Comparison of ENCODE assay signal across 8 cellular contexts in genomic region chr17:80455784-80456183, GRCh38. TPM values are rescaled to one million over a fixed set of nuclear protein-coding genes. Genes with fewer than 3 reads are reported as not detected.
DNase-seq lines count a peak whose midpoint lies in the region; TF ChIP-seq lines count a peak whose summit lies in the region.

No MANE protein-coding gene starts in this region.

- no peak overlapping the region for H4K91ac ChIP-seq in neuronal stem cell (ENCODE audit: low read depth, low read length, poor library complexity)

- no peak overlapping the region for H3K23ac ChIP-seq in neuronal stem cell (ENCODE audit: low read depth, low read length, poor library complexity)

- H2AK5ac ChIP-seq in neuronal stem cell (ENCODE audit: low read depth, low read length) = peak overlapping the region; percentile 79

- H3K14ac ChIP-seq in neuronal stem cell (ENCODE audit: low read length) = no peak overlapping the region

- DNase-seq in COLO668 (lab: John Stamatoyannopoulos, UW; ENCODE audit: unreplicated experiment) (peak; percentile 14), NCI-H69 (lab: John Stamatoyannopoulos, UW) (peak; percentile 26), neuronal stem cell (ENCODE audit: low spot score) (no peak), NCI-H187 treated with DMSO at 0.1 percent for 48 hours (lab: John Stamatoyannopoulos, UW) (no peak), testis (no peak), occipital lobe (lab: John Stamatoyannopoulos, UW) (no peak)
- DNase-seq in stimulated activated CD4-positive, alpha-beta T cell treated with anti-CD3 and anti-CD28 coated beads, Interleukin-15, amount 100 ng/mL, for 24 hours = no peak

- no peak overlapping the region for H2AFZ ChIP-seq in neuronal stem cell (ENCODE audit: low read length)

- H4K8ac ChIP-seq in neuronal stem cell (ENCODE audit: low read depth, low read length) = no peak overlapping the region

- H3K27me3 ChIP-seq in neuronal stem cell (ENCODE audit: control insufficient read depth in 3 of 3, insufficient read depth in 3 of 3, low read depth in 1 of 3, low read length in 3 of 3) (peaks cover 0 to 33% (median 0%) of the 10 kb centered on the region in 3 experiments), testis (no peaks in the 10 kb centered on the region)

- H2BK15ac ChIP-seq in neuronal stem cell (ENCODE audit: low read length) = peak overlapping the region; percentile 62

- H3K36me3 ChIP-seq in neuronal stem cell (replicated peaks in 1 of 2; ENCODE audit: control insufficient read depth in 2 of 2, insufficient read depth in 2 of 2, low read length in 2 of 2) (no peaks in the 10 kb centered on the region), testis (ENCODE audit: low read depth, missing control alignments) (no peaks in the 10 kb centered on the region)

- H3K18ac ChIP-seq in neuronal stem cell (ENCODE audit: low read length) = peak overlapping the region; percentile 11

- H3K9ac ChIP-seq in neuronal stem cell (ENCODE audit: low read depth, low read length, poor library complexity) = peak overlapping the region; percentile 50

- H3K27ac ChIP-seq in cingulate gyrus (ENCODE audit: low read depth, low read length) (peak overlapping the region; percentile 79), neuronal stem cell (replicated peaks; ENCODE audit: low read length) (no peak overlapping the region), testis (peak overlapping the region in 1 of 2 donors; percentile 98)

- H3K4me1 ChIP-seq in neuronal stem cell (ENCODE audit: control insufficient read depth in 2 of 2, insufficient read depth in 1 of 2, low read depth in 1 of 2, low read length in 2 of 2) (peaks cover 11% of the 10 kb centered on the region in 2 donors), testis (peaks cover 29% of the 10 kb centered on the region)

- H2BK120ac ChIP-seq in neuronal stem cell (ENCODE audit: low read depth, low read length) = no peak overlapping the region

- no peak overlapping the region for H3K4me2 ChIP-seq in neuronal stem cell (ENCODE audit: insufficient read depth, low read length, poor library complexity, severe bottlenecking)

- no peak overlapping the region for H2BK5ac ChIP-seq in neuronal stem cell (ENCODE audit: low read length)

- intact Hi-C loops in testis (cut with DNase I; ENCODE audit: low total_unique reads) = no loop called here

- H3K79me1 ChIP-seq in neuronal stem cell (ENCODE audit: low read depth, low read length) = no peaks in the 10 kb centered on the region

- TF ChIP-seq POLR2A in testis (IDR thresholded peaks at IDR 0.05) = no peak

- no peak overlapping the region for H2BK12ac ChIP-seq in neuronal stem cell (ENCODE audit: low read length)

- no CpG with 5 or more reads among the region's 4 CpGs for WGBS in neuronal stem cell (ENCODE audit: extremely low coverage in 2 of 2, insufficient read length in 2 of 2, insufficient replicate concordance in 1 of 2), 2 donors
- 17 to 43% methylated on average over 4 of the region's 4 CpGs for WGBS in testis, 2 donors

- no peak overlapping the region for H3K4ac ChIP-seq in neuronal stem cell (ENCODE audit: low read length)

- H3K9me3 ChIP-seq in neuronal stem cell (replicated peaks in 1 of 2; ENCODE audit: control insufficient read depth in 2 of 2, insufficient read depth in 1 of 2, low read depth in 1 of 2, low read length in 2 of 2) (no peaks in the 10 kb centered on the region), testis (no peaks in the 10 kb centered on the region)

- TF ChIP-seq CTCF in testis (IDR thresholded peaks at IDR 0.05) = no peak

- H3K4me3 ChIP-seq in neuronal stem cell (ENCODE audit: low read length in 2 of 2) (peak overlapping the region in 1 of 2 donors; percentile 83), testis (no peak overlapping the region)

RNA-seq across cellular contexts. Expression of gene NPTX1, which starts 20.6 kb away (rescaled TPM):
- 0.43 TPM for polyA plus RNA-seq in neuronal stem cell (2013, experiment 1 of 2)
- polyA plus RNA-seq in neuronal stem cell (2013, experiment 2 of 2) = 0.35 TPM
- total RNA-seq in testis (1 to 10 TPM; 1.7 to 3.8 TPM), occipital lobe (19.3 TPM)
- 3.7 TPM for polyA plus RNA-seq in testis (ENCODE audit: insufficient read depth, low read depth, low replicate concordance)

RNA-seq across cellular contexts. Expression of gene ENDOV, which starts 40.8 kb away (rescaled TPM):
- 24.9 TPM for polyA plus RNA-seq in neuronal stem cell (2013, experiment 1 of 2)
- polyA plus RNA-seq in neuronal stem cell (2013, experiment 2 of 2) = 22.9 TPM
- 10 to 100 TPM; 55.2 to 63.9 TPM for total RNA-seq in testis
- polyA plus RNA-seq in testis (ENCODE audit: insufficient read depth, low read depth, low replicate concordance) = 41.4 TPM
- 11.5 TPM for total RNA-seq in occipital lobe

Comparison
In these comparisons a context has a peak if more than half of its experiments do, and no peak if none do; other contexts are left out.
1. DNase-seq: peak in COLO668 (single experiment) and NCI-H69 (single experiment); none in neuronal stem cell (single experiment), NCI-H187 treated with DMSO at 0.1 percent for 48 hours (single experiment), testis (single experiment), stimulated activated CD4-positive, alpha-beta T cell treated with anti-CD3 and anti-CD28 coated beads, Interleukin-15, amount 100 ng/mL, for 24 hours (single experiment) and occipital lobe (single experiment).